In the genomic region with DNA sequence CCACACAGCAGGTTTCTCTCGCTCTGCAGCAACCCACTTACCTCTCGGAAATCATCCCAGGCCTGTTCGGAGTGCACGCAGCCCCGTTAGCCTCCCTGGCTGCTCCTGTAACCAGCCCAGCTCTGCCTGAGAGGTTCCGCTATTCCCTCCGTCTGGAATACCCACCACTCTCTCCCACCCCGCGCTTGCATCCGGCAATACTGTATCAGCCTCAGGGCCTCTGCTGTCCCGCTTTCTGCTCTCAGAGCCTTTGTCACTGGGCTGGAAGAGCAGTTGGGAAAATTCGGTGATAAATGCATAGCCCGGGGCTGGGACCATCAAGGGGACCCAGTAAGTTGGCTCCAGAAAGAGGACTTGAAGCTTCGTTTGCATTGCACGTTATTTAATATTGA, we compare ENCODE assay signal across 8 cellular contexts. TPM values are rescaled to one million over a fixed set of nuclear protein-coding genes. Genes with fewer than 3 reads are reported as not detected.
A peak's percentile ranks its signal among the peaks of the same experiment; 100 is the strongest.
DNase-seq lines count a peak whose midpoint lies in the region; ATAC-seq, FAIRE-seq and TF ChIP-seq lines count a peak whose summit lies in the region.

No MANE protein-coding gene starts in this region.

- no TSS peak for BruUV-seq in Calu3 (replicated peaks; lab: Mats Ljungman, UMichigan)

- no peak for TF ChIP-seq CTCF in Calu3 (IDR thresholded peaks at IDR 0.05; ENCODE audit: unreplicated experiment)
- no peak for TF ChIP-seq CTCF in NB4 (IDR thresholded peaks at IDR 0.05; ENCODE audit: low read depth, low read length)
- TF ChIP-seq CTCF in H1 (IDR thresholded peaks at IDR 0.05; ENCODE audit: control extremely low read depth in 1 of 3, insufficient read depth in 1 of 3, low read depth in 1 of 3, low read length in 3 of 3) = no peak
- TF ChIP-seq CTCF in ovary (IDR thresholded peaks at IDR 0.05) = no peak

- peak overlapping the region; percentile 84 to 95 for H3K4me2 ChIP-seq in H1 (ENCODE audit: insufficient read depth in 1 of 2, low read depth in 2 of 2, low read length in 2 of 2)

- H4K5ac ChIP-seq in H1 (ENCODE audit: insufficient read length, low read depth, low read length) = no peak overlapping the region

- 25% methylated on average over 15 of the region's 15 CpGs; no CpG with 5 or more reads in 1 of the 2 experiments for whole genome bisulfite sequencing in H1 (ENCODE audit: extremely low coverage in 1 of 2, insufficient coverage in 1 of 2, insufficient read length in 1 of 2, insufficient replicate concordance in 2 of 2, low coverage in 1 of 2, low lambda C conversion rate in 2 of 2, missing lambda C conversion rate in 1 of 2), 2 experiments
- WGBS in ovary, 3 donors = 3 to 12% (median 9%) methylated on average over 15 of the region's 15 CpGs

- peak overlapping the region; percentile 46; the same call in 1 of the 2 replicates for H2BK15ac ChIP-seq in H1 (ENCODE audit: low read length)

- H3K9me3 ChIP-seq in H1 (ENCODE audit: insufficient read depth in 2 of 2, low read depth in 1 of 2, low read length in 1 of 2) (no peaks in the 10 kb centered on the region), ovary (no peaks in the 10 kb centered on the region)

- TF ChIP-seq EP300 in H1 (IDR thresholded peaks at IDR 0.05; ENCODE audit: borderline replicate concordance in 1 of 2, low read depth in 2 of 2, low read length in 2 of 2) = no peak
- TF ChIP-seq EP300 in ovary (IDR thresholded peaks at IDR 0.05) = no peak

- H2AFZ ChIP-seq in H1 (ENCODE audit: low read length) = no peak overlapping the region

- no peak overlapping the region for H3K23ac ChIP-seq in H1 (ENCODE audit: insufficient read length)

- H2BK5ac ChIP-seq in H1 (ENCODE audit: low read depth, low read length) = no peak overlapping the region

- H2BK12ac ChIP-seq in H1 (ENCODE audit: low read depth, low read length) = peak overlapping the region; percentile 27; the same call in 1 of the 2 replicates

- no peak overlapping the region for H3K27ac Mint-ChIP-seq in Calu3 (ENCODE audit: unreplicated experiment)

- H3K27me3 ChIP-seq in H1 (replicated peaks in 1 of 4; ENCODE audit: control insufficient read depth in 3 of 4, extremely low read depth in 1 of 4, insufficient read depth in 3 of 4, low read length in 3 of 4) (peaks cover 0 to 13% (median 10%) of the 10 kb centered on the region in 4 experiments; a peak in 6 of 7 replicates), ovary (no peaks in the 10 kb centered on the region)

- H3K36me3 ChIP-seq in H1 (ENCODE audit: control insufficient read depth in 2 of 4, insufficient read depth in 4 of 4, low read length in 3 of 4) = no peaks in the 10 kb centered on the region
- no peaks in the 10 kb centered on the region for H3K36me3 ChIP-seq in ovary

- no peak for TF ChIP-seq POLR2A in NB4 (IDR thresholded peaks at IDR 0.05; ENCODE audit: extremely low read depth, insufficient read length)
- TF ChIP-seq POLR2A in H1 (IDR thresholded peaks at IDR 0.05; ENCODE audit: control extremely low read depth in 1 of 2, low read depth in 2 of 2, low read length in 2 of 2) = no peak
- TF ChIP-seq POLR2A in ovary (IDR thresholded peaks at IDR 0.05) = no peak

- no peaks in the 10 kb centered on the region for H4K20me1 ChIP-seq in H1 (replicated peaks in 1 of 2; ENCODE audit: control insufficient read depth in 1 of 2, insufficient read depth in 2 of 2, low read length in 2 of 2)

- DNase-seq in Calu3 = no peak
- DNase-seq in NB4 (ENCODE audit: low read depth) = no peak
- DNase-seq in H1 (ENCODE audit: low read depth in 1 of 2, low spot score in 2 of 2) = no peak
- DNase-seq in ovary = no peak
- DNase-seq in HT-29 (ENCODE audit: low spot score) = no peak
- DNase-seq in COR-L47 (lab: John Stamatoyannopoulos, UW) = no peak
- DNase-seq in GM19240 (ENCODE audit: insufficient read length, low spot score) = no peak

- POLR2A ChIA-PET in H1 (lab: Charles Lee; ENCODE audit: partially characterized antibody) = interaction anchor here (0.6 to 4.3 kb wide), 8 partner anchors 10 to 78 kb away, joined by 3 to 26 read pairs (median 4); no protein-coding TSS in a partner anchor

- no peak overlapping the region for H3K9ac ChIP-seq in H1 (replicated peaks in 1 of 4; ENCODE audit: extremely low read depth in 1 of 4, low read depth in 3 of 4, low read length in 3 of 4)

- H3K14ac ChIP-seq in H1 (ENCODE audit: insufficient read length) = no peak overlapping the region

- H3K4me1 Mint-ChIP-seq in Calu3 (ENCODE audit: low read depth, unreplicated experiment) = no peaks in the 10 kb centered on the region

- no peak overlapping the region for H2BK120ac ChIP-seq in H1 (replicated peaks; ENCODE audit: low read depth, low read length)

- H3K9me3 Mint-ChIP-seq in Calu3 (ENCODE audit: low read depth, unreplicated experiment) = no peaks in the 10 kb centered on the region

- CTCF ChIA-PET in Calu3 (lab: Charles Lee) = interaction anchor here (0.6 to 0.7 kb wide), 4 partner anchors 63 to 1545 kb away, joined by 3 read pairs; no protein-coding TSS in a partner anchor
- CTCF ChIA-PET in H1 (lab: Charles Lee; ENCODE audit: partially characterized antibody) = interaction anchor here (0.6 to 3.0 kb wide), 9 partner anchors 10 to 253 kb away, joined by 3 to 10 read pairs (median 4); no protein-coding TSS in a partner anchor

- H3K27ac ChIP-seq in H1 (ENCODE audit: low read depth, low read length) (no peak overlapping the region), ovary (no peak overlapping the region)

- no peak overlapping the region; the same call in 1 of the 2 replicates for H3K18ac ChIP-seq in H1 (ENCODE audit: extremely low read depth, low read length)

- H3K23me2 ChIP-seq in H1 (ENCODE audit: low read depth, low read length) = peaks cover 8% of the 10 kb centered on the region; the same call in 1 of the 2 replicates

- intact Hi-C loops in Calu3 (cut with micrococcal nuclease; ENCODE audit: unreplicated experiment) (no loop called here), ovary (cut with DNase I) (no loop called here)

- no peak overlapping the region for H2AK5ac ChIP-seq in H1 (ENCODE audit: low read depth, low read length)

- no peak overlapping the region for H4K8ac ChIP-seq in H1 (ENCODE audit: extremely low read depth, insufficient read depth, low read length)

- H3K79me2 ChIP-seq in H1 (ENCODE audit: control insufficient read depth in 1 of 2, insufficient read depth in 2 of 2, low read length in 2 of 2) = no peaks in the 10 kb centered on the region

- peaks cover 5% of the 10 kb centered on the region for H3K27me3 Mint-ChIP-seq in Calu3 (ENCODE audit: unreplicated experiment)

- H3K36me3 Mint-ChIP-seq in Calu3 (ENCODE audit: insufficient read depth, unreplicated experiment) = peaks cover 11% of the 10 kb centered on the region

- no peaks in the 10 kb centered on the region for H3K79me1 ChIP-seq in H1 (ENCODE audit: low read depth, low read length)

- H3K4me3 ChIP-seq in NB4 (ENCODE audit: low read depth, low read length) (peak overlapping the region; percentile 36), H1 (ENCODE audit: extremely low read depth in 1 of 4, insufficient read depth in 2 of 4, low read depth in 3 of 4, low read length in 4 of 4) (peak overlapping the region; percentile 33 to 58 (median 42); a peak in 7 of 8 replicates), ovary (peak overlapping the region; percentile 43)

- no peak for TF ChIP-seq RAD21 in H1 (IDR thresholded peaks at IDR 0.05 in 1 of 2, conservative IDR thresholded peaks at IDR 0.05 in 1 of 2; ENCODE audit: low read depth in 2 of 2, low read length in 2 of 2)

- H3K4ac ChIP-seq in H1 (replicated peaks; ENCODE audit: insufficient read length, low read depth, low read length) = no peak overlapping the region

- no peak for FAIRE-seq in H1 (lab: Jason Lieb, UNC)

- H3K56ac ChIP-seq in H1 (replicated peaks; ENCODE audit: insufficient read length, low read depth, low read length) = no peak overlapping the region

- no peak for ATAC-seq in GM21367 (IDR thresholded peaks at IDR 0.05; ENCODE audit: unreplicated experiment)

- peaks cover 0 to 13% (median 7%) of the 10 kb centered on the region in 4 experiments; a peak in 5 of 7 replicates for H3K4me1 ChIP-seq in H1 (replicated peaks in 1 of 4; ENCODE audit: control insufficient read depth in 3 of 4, insufficient read depth in 4 of 4, low read length in 3 of 4)
- H3K4me1 ChIP-seq in ovary (ENCODE audit: insufficient read depth) = peaks cover 10% of the 10 kb centered on the region

- H3K4me3 Mint-ChIP-seq in Calu3 (ENCODE audit: low read depth, unreplicated experiment) = peak overlapping the region; percentile 72

- H2BK20ac ChIP-seq in H1 (ENCODE audit: low read length) = no peak overlapping the region

- no peak overlapping the region for H4K91ac ChIP-seq in H1 (replicated peaks; ENCODE audit: insufficient read length, low read length)

RNA-seq across cellular contexts. Expression of a gene that starts 0.8 kb away (rescaled TPM):
- total RNA-seq in Calu3 (2022) (2.1 and 3.4 TPM in 2 replicates), ovary (1 to 10 TPM in 2 of 7 donors, under 1 TPM in 5; 0.41 to 1.2 (median 0.79) TPM)
- 1.8 and 2.5 TPM in 2 replicates for total RNA-seq in H1 (2021; fragmentation: NEBNext Ultra II Directional; extraction: Animal tissue kit (Norgen Biotek cat#: 25700))
- polyA plus RNA-seq in H1 (2011; rRNA removed) (2.9 and 3.4 TPM in 2 replicates), ovary (1 to 10 TPM in 1 of 2 donors, under 1 TPM in 1; 0.70 to 1.2 TPM)
- polyA plus RNA-seq in H1 (2011; cell fraction: cytosol; rRNA removed) = 4.1 TPM
- 8.6 TPM for polyA plus RNA-seq in H1 (2011; cell fraction: nucleus; rRNA removed)
- 1.5 to 2.8 TPM (median 2.3 TPM) in 4 replicates for polyA plus RNA-seq in H1 (2012, experiment 1 of 2)
- 1.7 TPM for polyA plus RNA-seq in H1 (2012, experiment 2 of 2)
- polyA plus RNA-seq in H1 (2013, experiment 1 of 2) = 2.5 TPM
- polyA plus RNA-seq in H1 (2013, experiment 2 of 2) = 2.4 TPM
- 1.3 and 1.5 TPM in 2 replicates for polyA minus RNA-seq in H1 (2011; rRNA and poly(A)+ RNA removed)
- polyA minus RNA-seq in H1 (2011; cell fraction: cytosol; rRNA and poly(A)+ RNA removed) = 2.2 TPM
- polyA minus RNA-seq in H1 (2011; cell fraction: nucleus; rRNA and poly(A)+ RNA removed) = 2.4 TPM
- total RNA-seq in HT-29 (2014; rRNA removed; shearing (Covaris generic)) = 0.48 TPM in 1 of 2 replicates, not detected in the other

RNA-seq across cellular contexts. Expression of a gene that starts 31.8 kb away (rescaled TPM):
- total RNA-seq in Calu3 (2022) (3.6 and 5.0 TPM in 2 replicates), ovary (1 to 10 TPM; 3.0 to 7.4 (median 6.1) TPM)
- total RNA-seq in H1 (2021; fragmentation: NEBNext Ultra II Directional; extraction: Animal tissue kit (Norgen Biotek cat#: 25700)) = 3.7 and 4.7 TPM in 2 replicates
- polyA plus RNA-seq in H1 (2011; rRNA removed) (2.3 and 2.9 TPM in 2 replicates), ovary (1 to 10 TPM; 4.0 to 5.2 TPM)
- polyA plus RNA-seq in H1 (2011; cell fraction: cytosol; rRNA removed) = 4.4 TPM
- polyA plus RNA-seq in H1 (2011; cell fraction: nucleus; rRNA removed) = 2.8 TPM
- 3.6 to 4.5 TPM (median 4.0 TPM) in 4 replicates for polyA plus RNA-seq in H1 (2012, experiment 1 of 2)
- 0.59 TPM for polyA plus RNA-seq in H1 (2012, experiment 2 of 2)
- 2.5 TPM for polyA plus RNA-seq in H1 (2013, experiment 1 of 2)
- polyA plus RNA-seq in H1 (2013, experiment 2 of 2) = 2.9 TPM
- 9.3 and 9.9 TPM in 2 replicates for polyA minus RNA-seq in H1 (2011; rRNA and poly(A)+ RNA removed)
- 3.3 TPM for polyA minus RNA-seq in H1 (2011; cell fraction: cytosol; rRNA and poly(A)+ RNA removed)
- 5.5 TPM for polyA minus RNA-seq in H1 (2011; cell fraction: nucleus; rRNA and poly(A)+ RNA removed)
- total RNA-seq in HT-29 (2014; rRNA removed; shearing (Covaris generic)) = 0.86 and 1.7 TPM in 2 replicates

RNA-seq across cellular contexts. Expression of a gene that starts 52.5 kb away (rescaled TPM):
- total RNA-seq in Calu3 (2022) = 8.5 and 9.3 TPM in 2 replicates
- 11.5 and 12.5 TPM in 2 replicates for total RNA-seq in H1 (2021; fragmentation: NEBNext Ultra II Directional; extraction: Animal tissue kit (Norgen Biotek cat#: 25700))
- 8.0 and 12.7 TPM in 2 replicates for polyA plus RNA-seq in H1 (2011; rRNA removed)
- 8.4 TPM for polyA plus RNA-seq in H1 (2011; cell fraction: cytosol; rRNA removed)
- polyA plus RNA-seq in H1 (2011; cell fraction: nucleus; rRNA removed) = 24.8 TPM
- polyA plus RNA-seq in H1 (2012, experiment 1 of 2) = 7.6 to 12.3 TPM (median 10.7 TPM) in 4 replicates
- 8.3 TPM for polyA plus RNA-seq in H1 (2012, experiment 2 of 2)
- 19.4 TPM for polyA plus RNA-seq in H1 (2013, experiment 1 of 2)
- polyA plus RNA-seq in H1 (2013, experiment 2 of 2) = 19.1 TPM
- 2.6 and 3.4 TPM in 2 replicates for polyA minus RNA-seq in H1 (2011; rRNA and poly(A)+ RNA removed)
- 6.7 TPM for polyA minus RNA-seq in H1 (2011; cell fraction: cytosol; rRNA and poly(A)+ RNA removed)
- 6.8 TPM for polyA minus RNA-seq in H1 (2011; cell fraction: nucleus; rRNA and poly(A)+ RNA removed)
- total RNA-seq in ovary = 10 to 100 TPM; 31.1 to 43.9 (median 36.4) TPM
- 10 to 100 TPM; 15.1 to 21.4 TPM for polyA plus RNA-seq in ovary
- 0.08 and 1.1 TPM in 2 replicates for total RNA-seq in HT-29 (2014; rRNA removed; shearing (Covaris generic))
